24 cellular contexts compared by ENCODE assay signal in the genomic region with DNA sequence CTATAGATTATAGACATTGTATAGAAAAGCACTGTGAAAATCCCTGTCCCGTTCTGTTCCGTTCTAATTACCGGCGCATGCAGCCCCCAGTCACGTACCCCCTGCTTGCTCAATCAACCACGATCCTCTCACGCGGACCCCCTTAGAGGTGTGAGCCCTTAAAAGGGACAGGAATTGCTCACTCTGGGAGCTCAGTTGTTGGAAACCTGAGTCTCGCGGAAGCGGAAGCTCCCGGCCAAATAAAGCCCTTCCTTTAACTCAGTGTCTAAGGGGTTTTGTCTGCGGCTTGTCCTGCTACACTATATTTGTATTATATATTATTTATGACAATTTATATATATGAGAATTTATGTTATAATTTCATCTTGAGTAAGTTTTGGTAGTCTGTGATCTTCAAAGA.
"Had no signal": no experiment of that assay in that cellular context is flagged by ENCODE, and none has a peak within 500 bp of the region (broad histone marks: within the 10 kb centered on the region; RNA-seq: fewer than 3 reads in every experiment).

No MANE protein-coding gene starts in this region.

- H3K4me3 ChIP-seq: MG63 had no signal

- H3K27me3 Mint-ChIP-seq: IgD-negative memory B cell had no signal

- H3K36me3 Mint-ChIP-seq: IgD-negative memory B cell had no signal

- FAIRE-seq: HTR-8/SVneo had no signal

- H3K27me3 ChIP-seq: MG63 had no signal

- ATAC-seq: Panc1, PC-3 had no signal

- H3K27ac ChIP-seq: HL-60, RWPE1 had no signal

- DNase-seq: KBM-7, MG63, NCI-H1092, NCI-H1105 treated with DMSO at 0.1 percent for 48 hours, NCI-H1417 treated with DMSO at 0.1 percent for 48 hours, NCI-H146, NCI-H1694 treated with DMSO at 0.1 percent for 48 hours, NCI-H1930, NCI-H2081, NCI-H2107, NCI-H2171, NCI-H226, NCI-H446, NCI-H510A, NCI-H524 treated with DMSO at 0.1 percent for 48 hours, NCI-H69, NCI-H774, PC-3, SHP77 had no signal

- H3K36me3 ChIP-seq: MG63 had no signal
